ENCODE assay signal across 1 cellular context in genomic region chr16:81547194-81547918, GRCh38.
TF ChIP-seq lines count a peak whose summit lies in the region.

No MANE protein-coding gene starts in this region.

TF ChIP-seq in A549, 52 proteins besides CTCF, POLR2A, EP300 and RAD21:
- no peak for TF ChIP-seq HMGXB4 (CRISPR knock-in tag; IDR thresholded peaks at IDR 0.05; ENCODE audit: borderline replicate concordance)
- TF ChIP-seq RCOR1 (IDR thresholded peaks at IDR 0.05; ENCODE audit: low read depth, low read length) = no peak
- no peak for TF ChIP-seq GATA3 (IDR thresholded peaks at IDR 0.05; ENCODE audit: borderline replicate concordance)
- no peak for TF ChIP-seq NFE2L2 (conservative IDR thresholded peaks at IDR 0.05; ENCODE audit: low read length)
- TF ChIP-seq BHLHE40 (IDR thresholded peaks at IDR 0.05; ENCODE audit: low read depth, low read length) = no peak
- no peak for TF ChIP-seq KDM5A (IDR thresholded peaks at IDR 0.05)
- TF ChIP-seq HDAC2 (IDR thresholded peaks at IDR 0.05) = no peak
- TF ChIP-seq MAFK (IDR thresholded peaks at IDR 0.05; ENCODE audit: partially characterized antibody) = no peak
- no peak for TF ChIP-seq HOXA7 (CRISPR knock-in tag; IDR thresholded peaks at IDR 0.05)
- TF ChIP-seq REST (IDR thresholded peaks at IDR 0.05) = no peak
- no peak for TF ChIP-seq HEYL (CRISPR knock-in tag; IDR thresholded peaks at IDR 0.05)
- TF ChIP-seq E2F6 (IDR thresholded peaks at IDR 0.05; ENCODE audit: borderline replicate concordance, low read depth) = no peak
- TF ChIP-seq PBX3 (IDR thresholded peaks at IDR 0.05) = no peak
- no peak for TF ChIP-seq RFX5 (IDR thresholded peaks at IDR 0.05)
- TF ChIP-seq PHF8 (IDR thresholded peaks at IDR 0.05; ENCODE audit: borderline replicate concordance, low read depth) = no peak
- no peak for TF ChIP-seq POLR2AphosphoS2 (conservative IDR thresholded peaks at IDR 0.05; ENCODE audit: low read length)
- TF ChIP-seq RARB (CRISPR knock-in tag; IDR thresholded peaks at IDR 0.05) = no peak
- TF ChIP-seq MYC (IDR thresholded peaks at IDR 0.05; ENCODE audit: borderline replicate concordance, low read length) = no peak
